Comparison of ENCODE assay signal across 20 cellular contexts in genomic region chr1:208160259-208160819, GRCh38.
A peak's percentile ranks its signal among the peaks of the same experiment; 100 is the strongest.
DNase-seq lines count a peak whose midpoint lies in the region; ATAC-seq and TF ChIP-seq lines count a peak whose summit lies in the region.
"Had no signal": no experiment of that assay in that cellular context is flagged by ENCODE, and none has a peak within 500 bp of the region (broad histone marks: within the 10 kb centered on the region; RNA-seq: fewer than 3 reads in every experiment).

No MANE protein-coding gene starts in this region.

- H3K4me3 ChIP-seq in OCI-LY3 (ENCODE audit: low read length) (no peak overlapping the region), mesodermal cell (ENCODE audit: extremely low read depth, insufficient read depth, low read length, poor library complexity, severe bottlenecking) (no peak overlapping the region), skeletal muscle satellite cell (ENCODE audit: low read length) (no peak overlapping the region)
- H3K4me3 ChIP-seq: ascending aorta had no signal

- H3K9ac ChIP-seq in OCI-LY3 (ENCODE audit: low read length): no peak overlapping the region
- peak overlapping the region; percentile 60 for H3K9ac ChIP-seq in skeletal muscle satellite cell (ENCODE audit: low read depth, low read length)
- H3K9ac ChIP-seq: parathyroid adenoma had no signal

- H3K4me2 ChIP-seq in OCI-LY3 (ENCODE audit: low read length): peak overlapping the region; percentile 89
- H3K4me2 ChIP-seq in skeletal muscle satellite cell (ENCODE audit: low read length): peak overlapping the region; percentile 35

- no peaks in the 10 kb centered on the region for H3K79me2 ChIP-seq in OCI-LY3 (ENCODE audit: low read length)
- H3K79me2 ChIP-seq: parathyroid adenoma had no signal

- 78 to 92% methylated on average over 3 to 4 of the region's 4 CpGs for WGBS in mesodermal cell (ENCODE audit: insufficient coverage in 2 of 2), 2 experiments

- H3K27ac ChIP-seq in OCI-LY3 (ENCODE audit: low read length) (no peak overlapping the region), mesodermal cell (ENCODE audit: low read depth, low read length, severe bottlenecking) (peak overlapping the region; percentile 87)
- H3K27ac ChIP-seq: parathyroid adenoma had no signal

- H3K9me3 Mint-ChIP-seq in chondrocyte (ENCODE audit: low read depth): no peaks in the 10 kb centered on the region
- no peaks in the 10 kb centered on the region for H3K9me3 Mint-ChIP-seq in activated T-cell treated with anti-CD3 and anti-CD28 coated beads, Interleukin-2, amount 50 U/mL, for 72 hours
- H3K9me3 Mint-ChIP-seq: T-helper 2 cell treated with Interferon-gamma antibody and Interleukin-4, amounts not matched to agents 5 μg/mL and 100 μg/mL, for 36 hours had no signal

- H3K27me3 ChIP-seq in OCI-LY3 (ENCODE audit: low read depth, low read length): no peaks in the 10 kb centered on the region
- H3K27me3 ChIP-seq in skeletal muscle satellite cell (ENCODE audit: control insufficient read depth, insufficient read depth, low read length): no peaks in the 10 kb centered on the region
- H3K27me3 ChIP-seq: ascending aorta had no signal

- no peak overlapping the region for H2AFZ ChIP-seq in OCI-LY3 (ENCODE audit: low read depth, low read length)
- H2AFZ ChIP-seq: parathyroid adenoma had no signal

- no peaks in the 10 kb centered on the region for H3K27me3 Mint-ChIP-seq in chondrocyte (ENCODE audit: low read depth)
- H3K27me3 Mint-ChIP-seq in activated T-cell treated with anti-CD3 and anti-CD28 coated beads, Interleukin-2, amount 50 U/mL, for 72 hours (ENCODE audit: low read depth): peaks cover 26% of the 10 kb centered on the region

- TF ChIP-seq CTCF in OCI-LY3 (IDR thresholded peaks at IDR 0.05; ENCODE audit: low read depth, low read length) (no peak), chondrocyte (IDR thresholded peaks at IDR 0.05) (no peak)

- peaks cover 39% of the 10 kb centered on the region for H3K4me1 ChIP-seq in OCI-LY3 (ENCODE audit: low read length)
- peaks cover 49% of the 10 kb centered on the region for H3K4me1 ChIP-seq in mesodermal cell (ENCODE audit: control insufficient read depth, insufficient read depth, low read length, poor library complexity, severe bottlenecking)
- peaks cover 68% of the 10 kb centered on the region for H3K4me1 ChIP-seq in skeletal muscle satellite cell (ENCODE audit: control insufficient read depth, insufficient read depth, low read length)
- H3K4me1 ChIP-seq: parathyroid adenoma had no signal

- ATAC-seq in GM19023 (IDR thresholded peaks at IDR 0.05; ENCODE audit: unreplicated experiment): no peak
- no peak for ATAC-seq in activated T-cell treated with anti-CD3 and anti-CD28 coated beads, Interleukin-2, amount 50 U/mL, for 72 hours (replicated peaks in 1 of 2)
- ATAC-seq: activated CD4-positive, alpha-beta T cell treated with anti-CD3 and anti-CD28 coated beads for 36 hours; stimulated activated naive CD8-positive, alpha-beta T cell treated with anti-CD3 and anti-CD28 coated beads, Interleukin-15, Interleukin-2, amounts not matched to agents 100 U/mL and 50 U/mL, for 24 hours had no signal

- no peaks in the 10 kb centered on the region for H3K36me3 ChIP-seq in OCI-LY3 (replicated peaks; ENCODE audit: low read depth, low read length)
- H3K36me3 ChIP-seq in mesodermal cell (ENCODE audit: control insufficient read depth, insufficient read depth, low read length): peaks cover 32% of the 10 kb centered on the region
- peaks cover 52% of the 10 kb centered on the region for H3K36me3 ChIP-seq in skeletal muscle satellite cell (ENCODE audit: insufficient read depth, low read length)
- H3K36me3 ChIP-seq: ascending aorta had no signal

- H3K27ac Mint-ChIP-seq in chondrocyte (ENCODE audit: unreplicated experiment): peak overlapping the region; percentile 86
- H3K27ac Mint-ChIP-seq in activated T-cell treated with anti-CD3 and anti-CD28 coated beads, Interleukin-2, amount 50 U/mL, for 72 hours: no peak overlapping the region
- H3K27ac Mint-ChIP-seq: activated CD4-positive, alpha-beta T cell treated with anti-CD3 and anti-CD28 coated beads for 36 hours; T-helper 2 cell treated with Interferon-gamma antibody and Interleukin-4, amounts not matched to agents 5 μg/mL and 100 μg/mL, for 36 hours had no signal

- no peak overlapping the region for H3K4me3 Mint-ChIP-seq in chondrocyte (ENCODE audit: unreplicated experiment)
- H3K4me3 Mint-ChIP-seq in activated T-cell treated with anti-CD3 and anti-CD28 coated beads, Interleukin-2, amount 50 U/mL, for 72 hours: no peak overlapping the region
- H3K4me3 Mint-ChIP-seq: activated CD4-positive, alpha-beta T cell treated with anti-CD3 and anti-CD28 coated beads for 36 hours; T-helper 2 cell treated with Interferon-gamma antibody and Interleukin-4, amounts not matched to agents 5 μg/mL and 100 μg/mL, for 36 hours had no signal

- no peaks in the 10 kb centered on the region for H3K36me3 Mint-ChIP-seq in chondrocyte (ENCODE audit: low read depth)
- no peaks in the 10 kb centered on the region for H3K36me3 Mint-ChIP-seq in activated T-cell treated with anti-CD3 and anti-CD28 coated beads, Interleukin-2, amount 50 U/mL, for 72 hours (ENCODE audit: insufficient read depth in 2 of 2)

- DNase-seq in chondrocyte (ENCODE audit: low spot score) (no peak), kidney tubule cell (ENCODE audit: low spot score) (no peak), UCSD-AML1 (lab: John Stamatoyannopoulos, UW; ENCODE audit: unreplicated experiment) (no peak)
- DNase-seq in activated T-cell treated with anti-CD3 and anti-CD28 coated beads, Interleukin-2, amount 50 U/mL, for 72 hours: no peak
- DNase-seq: activated CD4-positive, alpha-beta T cell treated with anti-CD3 and anti-CD28 coated beads for 36 hours; COR-L47; Karpas-422; kidney; NCI-H1105; NCI-H2227 treated with DMSO at 0.1 percent for 48 hours; SHP77 treated with DMSO at 0.1 percent for 48 hours; stimulated activated CD4-positive, alpha-beta T cell treated with anti-CD3 and anti-CD28 coated beads, Interleukin-15, amount 100 ng/mL, for 24 hours; stimulated activated naive CD8-positive, alpha-beta T cell treated with anti-CD3 and anti-CD28 coated beads, Interleukin-15, Interleukin-2, amounts not matched to agents 100 U/mL and 50 U/mL, for 24 hours had no signal

- H3K4me1 Mint-ChIP-seq in chondrocyte (ENCODE audit: low read depth): peaks cover 68% of the 10 kb centered on the region
- no peaks in the 10 kb centered on the region for H3K4me1 Mint-ChIP-seq in activated T-cell treated with anti-CD3 and anti-CD28 coated beads, Interleukin-2, amount 50 U/mL, for 72 hours (ENCODE audit: low read depth)
- H3K4me1 Mint-ChIP-seq: activated CD4-positive, alpha-beta T cell treated with anti-CD3 and anti-CD28 coated beads for 36 hours had no signal

- H3K9me3 ChIP-seq in OCI-LY3 (ENCODE audit: insufficient read depth, low read length): no peaks in the 10 kb centered on the region
- H3K9me3 ChIP-seq in mesodermal cell (ENCODE audit: control insufficient read depth, low read length): no peaks in the 10 kb centered on the region
- no peaks in the 10 kb centered on the region for H3K9me3 ChIP-seq in skeletal muscle satellite cell (replicated peaks; ENCODE audit: low read length)
- H3K9me3 ChIP-seq: ascending aorta had no signal

- H4K20me1 ChIP-seq in OCI-LY3 (ENCODE audit: insufficient read depth, low read length): no peaks in the 10 kb centered on the region
